In genomic region chr9:92545002-92545510, GRCh38 we compare ENCODE assay signal across 26 cellular contexts. TPM values are rescaled to one million over a fixed set of nuclear protein-coding genes. Genes with fewer than 3 reads are reported as not detected.
"Had no signal": no experiment of that assay in that cellular context is flagged by ENCODE, and none has a peak within 500 bp of the region (broad histone marks: within the 10 kb centered on the region; RNA-seq: fewer than 3 reads in every experiment).

No MANE protein-coding gene starts in this region.

- H3K27ac Mint-ChIP-seq: mesothelial cell of epicardium, naive B cell had no signal

- H3K9me3 ChIP-seq: gastrocnemius medialis, left lung, lower lobe of right lung, mucosa of descending colon had no signal

- H3K4me3 ChIP-seq: coronary artery, dorsolateral prefrontal cortex, esophagus squamous epithelium, gastrocnemius medialis, heart right ventricle, left lung, lower lobe of right lung, mucosa of descending colon had no signal

- H3K4me1 Mint-ChIP-seq: mesothelial cell of epicardium, naive B cell had no signal

- ATAC-seq: gastrocnemius medialis, heart right ventricle, left cardiac atrium, left lung, left ventricle myocardium superior, lower lobe of right lung, mucosa of descending colon had no signal

- H3K4me3 Mint-ChIP-seq: mesothelial cell of epicardium, naive B cell had no signal

- H3K36me3 ChIP-seq: esophagus squamous epithelium, gastrocnemius medialis, left lung, lower lobe of right lung had no signal

- H3K27me3 ChIP-seq: dorsolateral prefrontal cortex, esophagus squamous epithelium, gastrocnemius medialis, heart right ventricle, left lung had no signal

- H3K4me1 ChIP-seq: esophagus squamous epithelium, gastrocnemius medialis, heart right ventricle, left lung, lower lobe of right lung had no signal

- H3K27me3 Mint-ChIP-seq: naive B cell had no signal

- H3K27ac ChIP-seq: coronary artery, dorsolateral prefrontal cortex, gastrocnemius medialis, heart right ventricle, left lung, lower lobe of right lung had no signal

- DNase-seq: dermis blood vessel endothelial cell; dorsolateral prefrontal cortex; effector CD4-positive, alpha-beta T cell; effector memory CD4-positive, alpha-beta T cell; esophagus squamous epithelium; foreskin fibroblast; foreskin melanocyte; gastrocnemius medialis; glutamatergic neuron; head of caudate nucleus; heart right ventricle; hippocampal formation; left cardiac atrium; left ventricle myocardium superior; lower lobe of right lung; mesenchymal stem cell; mucosa of descending colon; naive B cell had no signal

RNA-seq across cellular contexts. Expression of gene ECM2, which starts 9.3 kb away (rescaled TPM):
- total RNA-seq: dermis blood vessel endothelial cell, endothelial cell of umbilical vein, epithelial cell of proximal tubule, glomerular endothelial cell, kidney epithelial cell, lung microvascular endothelial cell, mesothelial cell of epicardium had no signal
